ENCODE assay signal across 8 cellular contexts in genomic region chr10:3467052-3467906, GRCh38.
DNase-seq lines count a peak whose midpoint lies in the region; ATAC-seq and TF ChIP-seq lines count a peak whose summit lies in the region.

No MANE protein-coding gene starts in this region.

- WGBS in gastroesophageal sphincter (ENCODE audit: low coverage in 1 of 2), 2 donors: 15 to 40% methylated on average over 13 to 15 of the region's 23 CpGs
- WGBS in psoas muscle, 3 donors: 9 to 17% (median 11%) methylated on average over 23 of the region's 23 CpGs

- H3K4me1 Mint-ChIP-seq in activated CD4-positive, alpha-beta T cell treated with anti-CD3 and anti-CD28 coated beads for 36 hours: peaks cover 42% of the 10 kb centered on the region
- peaks cover 46% of the 10 kb centered on the region for H3K4me1 Mint-ChIP-seq in activated CD4-positive, alpha-beta memory T cell treated with anti-CD3 and anti-CD28 coated beads for 36 hours (ENCODE audit: low read depth)

- peak overlapping the region; percentile 89 for H3K27ac Mint-ChIP-seq in activated CD4-positive, alpha-beta T cell treated with anti-CD3 and anti-CD28 coated beads for 36 hours
- peak overlapping the region; percentile 63 for H3K27ac Mint-ChIP-seq in activated CD4-positive, alpha-beta memory T cell treated with anti-CD3 and anti-CD28 coated beads for 36 hours

- no peaks in the 10 kb centered on the region for H3K27me3 ChIP-seq in gastroesophageal sphincter
- no peaks in the 10 kb centered on the region for H3K27me3 ChIP-seq in psoas muscle (ENCODE audit: insufficient read depth in 3 of 3, low read length in 2 of 3)

- intact Hi-C loops in activated CD4-positive, alpha-beta T cell treated with anti-CD3 and anti-CD28 coated beads for 36 hours (cut with DNase I, micrococcal nuclease): loop anchor here in 1 of 2 experiments (5.0 kb wide), 1 partner anchor 310 kb away; no protein-coding TSS in a partner anchor
- intact Hi-C loops in activated CD4-positive, alpha-beta memory T cell treated with anti-CD3 and anti-CD28 coated beads for 36 hours (cut with micrococcal nuclease): loop anchor here (5.0 kb wide), 4 partner anchors 45 to 295 kb away; no protein-coding TSS in a partner anchor
- intact Hi-C loops in psoas muscle (cut with DNase I): loop anchor here in 1 of 2 donors (5.0 kb wide), 2 partner anchors 60 to 440 kb away; no protein-coding TSS in a partner anchor

- no peak for ATAC-seq in activated CD4-positive, alpha-beta T cell treated with anti-CD3 and anti-CD28 coated beads for 36 hours
- ATAC-seq in gastroesophageal sphincter (peak; percentile 63), psoas muscle (peak; percentile 68 to 77 (median 72)), HG02973 (IDR thresholded peaks at IDR 0.05; ENCODE audit: unreplicated experiment) (no peak)

- TF ChIP-seq EP300 in gastroesophageal sphincter (IDR thresholded peaks at IDR 0.05): no peak

- peak overlapping the region; percentile 64 for H3K4me3 Mint-ChIP-seq in activated CD4-positive, alpha-beta T cell treated with anti-CD3 and anti-CD28 coated beads for 36 hours
- H3K4me3 Mint-ChIP-seq in activated CD4-positive, alpha-beta memory T cell treated with anti-CD3 and anti-CD28 coated beads for 36 hours: peak overlapping the region; percentile 64

- H3K27ac ChIP-seq in gastroesophageal sphincter (peak overlapping the region; percentile 89 to 97 (median 92)), psoas muscle (peak overlapping the region; percentile 91)

- H3K27me3 Mint-ChIP-seq in activated CD4-positive, alpha-beta T cell treated with anti-CD3 and anti-CD28 coated beads for 36 hours: peaks cover 1% of the 10 kb centered on the region
- H3K27me3 Mint-ChIP-seq in activated CD4-positive, alpha-beta memory T cell treated with anti-CD3 and anti-CD28 coated beads for 36 hours: no peaks in the 10 kb centered on the region

- peak in 2 of 4 experiments; percentile 38 to 55 for TF ChIP-seq CTCF in gastroesophageal sphincter (IDR thresholded peaks at IDR 0.05)
- peak; percentile 60 for TF ChIP-seq CTCF in psoas muscle (IDR thresholded peaks at IDR 0.05)

- H3K4me3 ChIP-seq in gastroesophageal sphincter (peak overlapping the region in 1 of 2 donors; percentile 16), psoas muscle (peak overlapping the region; percentile 60)

- H3K9me3 ChIP-seq in gastroesophageal sphincter (no peaks in the 10 kb centered on the region), psoas muscle (no peaks in the 10 kb centered on the region)

- no peaks in the 10 kb centered on the region for H3K9me3 Mint-ChIP-seq in activated CD4-positive, alpha-beta T cell treated with anti-CD3 and anti-CD28 coated beads for 36 hours (ENCODE audit: low read depth)
- H3K9me3 Mint-ChIP-seq in activated CD4-positive, alpha-beta memory T cell treated with anti-CD3 and anti-CD28 coated beads for 36 hours: no peaks in the 10 kb centered on the region

- CTCF ChIA-PET in activated CD4-positive, alpha-beta T cell treated with anti-CD3 and anti-CD28 coated beads for 36 hours (lab: Charles Lee): interaction anchor here (0.8 to 1.5 kb wide), 3 partner anchors 30 to 45 kb away, joined by 3 to 5 read pairs (median 3); no protein-coding TSS in a partner anchor
- CTCF ChIA-PET in activated CD4-positive, alpha-beta memory T cell treated with anti-CD3 and anti-CD28 coated beads for 36 hours (lab: Charles Lee): interaction anchor here (1.5 kb wide), 1 partner anchor 270 kb away, joined by 4 read pairs; no protein-coding TSS in a partner anchor

- POLR2A ChIA-PET in activated CD4-positive, alpha-beta T cell treated with anti-CD3 and anti-CD28 coated beads for 36 hours (lab: Charles Lee): no interaction called here
- POLR2A ChIA-PET in activated CD4-positive, alpha-beta memory T cell treated with anti-CD3 and anti-CD28 coated beads for 36 hours (lab: Charles Lee): no interaction called here

- H3K36me3 ChIP-seq in gastroesophageal sphincter: no peaks in the 10 kb centered on the region
- no peaks in the 10 kb centered on the region for H3K36me3 ChIP-seq in psoas muscle (ENCODE audit: insufficient read depth in 1 of 2, low read depth in 1 of 2)

- H3K4me1 ChIP-seq in gastroesophageal sphincter (peaks cover 13 to 70% (median 30%) of the 10 kb centered on the region in 3 donors), psoas muscle (peaks cover 41% of the 10 kb centered on the region)

- H3K36me3 Mint-ChIP-seq in activated CD4-positive, alpha-beta T cell treated with anti-CD3 and anti-CD28 coated beads for 36 hours (ENCODE audit: low read depth): no peaks in the 10 kb centered on the region
- H3K36me3 Mint-ChIP-seq in activated CD4-positive, alpha-beta memory T cell treated with anti-CD3 and anti-CD28 coated beads for 36 hours: no peaks in the 10 kb centered on the region

- peak in 1 of 2 donors; percentile 17 for TF ChIP-seq POLR2A in gastroesophageal sphincter (IDR thresholded peaks at IDR 0.05)

- peak; percentile 22 for DNase-seq in activated CD4-positive, alpha-beta T cell treated with anti-CD3 and anti-CD28 coated beads for 36 hours
- DNase-seq in activated CD4-positive, alpha-beta T cell treated with anti-CD3 and anti-CD28 coated beads for 48 hours: no peak
- peak; percentile 29 for DNase-seq in activated CD4-positive, alpha-beta memory T cell treated with anti-CD3 and anti-CD28 coated beads for 36 hours
- DNase-seq in psoas muscle (peak; percentile 84 to 90), DMS 273 (lab: John Stamatoyannopoulos, UW; ENCODE audit: unreplicated experiment) (no peak), KG1 (lab: John Stamatoyannopoulos, UW) (no peak)

Comparison
In these comparisons a context has a peak if more than half of its experiments do, and no peak if none do; other contexts are left out.
1. DNase-seq: peak in activated CD4-positive, alpha-beta T cell treated with anti-CD3 and anti-CD28 coated beads for 36 hours (single experiment), activated CD4-positive, alpha-beta memory T cell treated with anti-CD3 and anti-CD28 coated beads for 36 hours (single experiment) and psoas muscle (2 of 2); none in activated CD4-positive, alpha-beta T cell treated with anti-CD3 and anti-CD28 coated beads for 48 hours (single experiment), DMS 273 (single experiment) and KG1 (single experiment).
2. ATAC-seq: peak in gastroesophageal sphincter (single experiment) and psoas muscle (4 of 4); none in activated CD4-positive, alpha-beta T cell treated with anti-CD3 and anti-CD28 coated beads for 36 hours (single experiment) and HG02973 (single experiment).